Comparison of ENCODE assay signal across 21 cellular contexts in genomic region chr7:1293950-1294728, GRCh38.
"Had no signal": no experiment of that assay in that cellular context is flagged by ENCODE, and none has a peak within 500 bp of the region (broad histone marks: within the 10 kb centered on the region; RNA-seq: fewer than 3 reads in every experiment).

No MANE protein-coding gene starts in this region.

- DNase-seq: activated CD4-positive, alpha-beta T cell treated with anti-CD3 and anti-CD28 coated beads, Interleukin-2, amount 50 U/mL, for 4 hours; activated CD8-positive, alpha-beta memory T cell treated with anti-CD3 and anti-CD28 coated beads for 24 hours; activated CD8-positive, alpha-beta memory T cell treated with anti-CD3 and anti-CD28 coated beads, Interleukin-2, amount 50 U/mL, for 4 hours; activated T-cell treated with anti-CD3 and anti-CD28 coated beads, Interleukin-2, amount 50 U/mL, for 24 hours; colonic mucosa; dorsolateral prefrontal cortex; effector memory CD8-positive, alpha-beta T cell; mesendoderm; naive B cell; stimulated activated CD4-positive, alpha-beta T cell treated with anti-CD3 and anti-CD28 coated beads, Interleukin-4, amount 100 ng/mL, for 24 hours; stimulated activated naive CD8-positive, alpha-beta T cell treated with anti-CD3 and anti-CD28 coated beads, Interleukin-15, Interleukin-2, amounts not matched to agents 100 U/mL and 50 U/mL, for 24 hours; T-helper 9 cell had no signal

- H3K4me3 ChIP-seq: colonic mucosa, dorsolateral prefrontal cortex, esophagus muscularis mucosa, gastroesophageal sphincter, heart left ventricle, neural progenitor cell, upper lobe of left lung had no signal

- H3K36me3 ChIP-seq: colonic mucosa, esophagus muscularis mucosa, gastroesophageal sphincter, heart left ventricle, neural progenitor cell, upper lobe of left lung had no signal

- H3K9me3 Mint-ChIP-seq: activated naive CD4-positive, alpha-beta T cell treated with anti-CD3 and anti-CD28 coated beads, Interleukin-2, amount 50 U/mL, for 72 hours; activated T-cell treated with anti-CD3 and anti-CD28 coated beads, Interleukin-2, amount 50 U/mL, for 24 hours; activated T-helper 17 cell treated with anti-CD3 and anti-CD28 coated beads, Interleukin-2, amount 50 U/mL, for 72 hours; brain; central memory CD8-positive, alpha-beta T cell; effector memory CD8-positive, alpha-beta T cell; neural progenitor cell had no signal

- H3K4me2 ChIP-seq: neural progenitor cell had no signal

- H3K36me3 Mint-ChIP-seq: activated naive CD4-positive, alpha-beta T cell treated with anti-CD3 and anti-CD28 coated beads, Interleukin-2, amount 50 U/mL, for 72 hours; brain; naive B cell; neural progenitor cell had no signal

- H3K9ac ChIP-seq: neural progenitor cell had no signal

- H3K4me3 Mint-ChIP-seq: activated T-cell treated with anti-CD3 and anti-CD28 coated beads, Interleukin-2, amount 50 U/mL, for 24 hours; activated T-helper 17 cell treated with anti-CD3 and anti-CD28 coated beads, Interleukin-2, amount 50 U/mL, for 72 hours; brain; central memory CD8-positive, alpha-beta T cell; neural progenitor cell had no signal

- H3K27me3 Mint-ChIP-seq: brain; central memory CD8-positive, alpha-beta T cell had no signal

- H3K4me1 ChIP-seq: colonic mucosa had no signal

- H3K27ac ChIP-seq: colonic mucosa, dorsolateral prefrontal cortex, esophagus muscularis mucosa, gastroesophageal sphincter, heart left ventricle, neural progenitor cell, upper lobe of left lung had no signal

- ATAC-seq: activated naive CD4-positive, alpha-beta T cell treated with anti-CD3 and anti-CD28 coated beads, Interleukin-2, amount 50 U/mL, for 72 hours; activated T-helper 17 cell treated with anti-CD3 and anti-CD28 coated beads, Interleukin-2, amount 50 U/mL, for 72 hours; effector memory CD8-positive, alpha-beta T cell; gastroesophageal sphincter; heart left ventricle; stimulated activated naive CD8-positive, alpha-beta T cell treated with anti-CD3 and anti-CD28 coated beads, Interleukin-15, Interleukin-2, amounts not matched to agents 100 U/mL and 50 U/mL, for 24 hours had no signal

- H2AFZ ChIP-seq: neural progenitor cell had no signal

- H3K27ac Mint-ChIP-seq: activated naive CD4-positive, alpha-beta T cell treated with anti-CD3 and anti-CD28 coated beads, Interleukin-2, amount 50 U/mL, for 72 hours; activated T-cell treated with anti-CD3 and anti-CD28 coated beads, Interleukin-2, amount 50 U/mL, for 24 hours; activated T-helper 17 cell treated with anti-CD3 and anti-CD28 coated beads, Interleukin-2, amount 50 U/mL, for 72 hours; brain; effector memory CD8-positive, alpha-beta T cell; neural progenitor cell had no signal

- H3K4me1 Mint-ChIP-seq: activated T-helper 17 cell treated with anti-CD3 and anti-CD28 coated beads, Interleukin-2, amount 50 U/mL, for 72 hours; central memory CD8-positive, alpha-beta T cell had no signal

- H3K9me3 ChIP-seq: colonic mucosa, esophagus muscularis mucosa, gastroesophageal sphincter, heart left ventricle, upper lobe of left lung had no signal
